In the genomic region with DNA sequence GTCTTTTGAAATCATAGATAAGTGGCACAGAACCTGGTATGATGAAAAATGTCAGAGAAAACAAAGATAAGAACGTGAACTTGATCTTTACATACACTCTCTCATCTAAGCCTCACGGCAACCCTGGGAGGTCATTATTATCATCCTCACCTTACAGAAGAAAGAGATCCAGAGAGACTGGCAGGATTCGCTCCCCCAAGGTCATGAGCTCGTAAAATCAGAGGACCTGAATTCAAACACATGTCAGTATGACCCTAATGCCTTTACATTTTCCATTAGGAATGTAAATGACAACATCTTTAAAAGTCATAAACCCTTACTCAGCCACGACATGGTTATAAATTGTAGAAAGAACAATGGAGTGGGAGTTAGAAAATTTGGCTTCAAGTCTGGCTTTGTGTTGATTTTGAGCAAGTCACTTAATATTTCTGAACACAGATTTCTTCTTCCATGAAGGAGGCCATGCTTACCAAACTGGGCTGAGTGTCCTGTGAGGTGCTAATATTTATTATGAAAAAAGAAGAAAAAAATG, we compare ENCODE assay signal across 24 cellular contexts. TPM values are rescaled to one million over a fixed set of nuclear protein-coding genes. Genes with fewer than 3 reads are reported as not detected.
DNase-seq lines count a peak whose midpoint lies in the region; ATAC-seq, FAIRE-seq and TF ChIP-seq lines count a peak whose summit lies in the region.
"Had no signal": no experiment of that assay in that cellular context is flagged by ENCODE, and none has a peak within 500 bp of the region (broad histone marks: within the 10 kb centered on the region; RNA-seq: fewer than 3 reads in every experiment).

No MANE protein-coding gene starts in this region.

- H3K4me2 ChIP-seq in A549 (peak overlapping the region; percentile 69), osteoblast (ENCODE audit: insufficient read depth, low read length) (no peak overlapping the region)

- H3K4me3 ChIP-seq in A549: no peak overlapping the region
- no peak overlapping the region for H3K4me3 ChIP-seq in HAP-1
- no peak overlapping the region for H3K4me3 ChIP-seq in osteoblast (ENCODE audit: insufficient read depth, low read length)
- H3K4me3 ChIP-seq: vagina had no signal

- H3K27me3 ChIP-seq in HAP-1 (ENCODE audit: low read depth) (no peaks in the 10 kb centered on the region), osteoblast (ENCODE audit: insufficient read depth, low read length) (no peaks in the 10 kb centered on the region)
- H3K27me3 ChIP-seq: vagina had no signal

- POLR2A ChIA-PET in A549 (lab: Yijun Ruan, JAX): no interaction called here

- H3K36me3 ChIP-seq in HAP-1 (replicated peaks) (no peaks in the 10 kb centered on the region), osteoblast (ENCODE audit: insufficient read depth, low read length) (no peaks in the 10 kb centered on the region)
- H3K36me3 ChIP-seq: vagina had no signal

- TF ChIP-seq CTCF in A549 (IDR thresholded peaks at IDR 0.05): no peak
- TF ChIP-seq CTCF in osteoblast (IDR thresholded peaks at IDR 0.05; ENCODE audit: extremely low read depth, low read depth, low read length): no peak

- no peak for DNase-seq in A549 (ENCODE audit: low read depth in 1 of 2, low spot score in 1 of 2)
- DNase-seq in HAP-1 (ENCODE audit: low spot score in 2 of 2): peak; percentile 24 to 55
- DNase-seq in osteoblast (ENCODE audit: insufficient read length, low spot score, missing footprints): no peak
- DNase-seq: activated B cell treated with CpG ODN at 0.5 μM for 24 hours; activated CD4-positive, alpha-beta memory T cell treated with anti-CD3 and anti-CD28 coated beads, Interleukin-2, amount 10 ng/mL, durations not matched to agents 7 days and 5 days; activated naive CD4-positive, alpha-beta T cell treated with anti-CD3 and anti-CD28 coated beads for 36 hours; activated T-cell treated with anti-CD3 and anti-CD28 coated beads, Interleukin-2, amount 50 U/mL, for 4 hours; anterior cingulate cortex; DMS 273 treated with DMSO at 0.1 percent for 48 hours; erythroblast; foreskin melanocyte; HCEC 1CT; KG1; kidney; NCI-H146; NCI-H2171 treated with DMSO at 0.1 percent for 48 hours; NCI-H69; right cardiac atrium; T-helper 9 cell had no signal

- H3K27ac ChIP-seq in A549 (peak overlapping the region; percentile 58 to 65; a peak in 3 of 6 replicates), cingulate gyrus (ENCODE audit: low read depth, low read length) (peak overlapping the region; percentile 91), osteoblast (ENCODE audit: low read depth, low read length) (peak overlapping the region; percentile 68)
- H3K27ac ChIP-seq: vagina had no signal

- ATAC-seq in A549 (no peak), GM19351 (IDR thresholded peaks at IDR 0.05; ENCODE audit: unreplicated experiment) (no peak), GM18870 (IDR thresholded peaks at IDR 0.05; ENCODE audit: unreplicated experiment) (no peak), HG02571 (IDR thresholded peaks at IDR 0.05; ENCODE audit: unreplicated experiment) (no peak)
- ATAC-seq: activated T-cell treated with anti-CD3 and anti-CD28 coated beads, Interleukin-2, amount 50 U/mL, for 4 hours; right cardiac atrium had no signal

- TF ChIP-seq POLR2A in A549 (IDR thresholded peaks at IDR 0.05; ENCODE audit: low read length): no peak

- H3K9me3 ChIP-seq in A549 (no peaks in the 10 kb centered on the region), HAP-1 (no peaks in the 10 kb centered on the region), osteoblast (ENCODE audit: low read depth, low read length) (no peaks in the 10 kb centered on the region)
- H3K9me3 ChIP-seq: vagina had no signal

- no peak overlapping the region for H2AFZ ChIP-seq in osteoblast (ENCODE audit: low read length)

- no peak for TF ChIP-seq EP300 in A549 (IDR thresholded peaks at IDR 0.05)

- CTCF ChIA-PET in A549 (lab: Yijun Ruan, JAX): interaction anchor here (0.7 to 1.4 kb wide), 4 partner anchors 10 to 27 kb away, joined by 3 read pairs; no protein-coding TSS in a partner anchor

- FAIRE-seq in A549 (lab: Jason Lieb, UNC): no peak
- FAIRE-seq: kidney had no signal

- in situ Hi-C loops in HAP-1 (cut with MboI; ENCODE audit: low sequenced_read_pairs): no loop called here

- peaks cover 92% of the 10 kb centered on the region for H3K79me2 ChIP-seq in osteoblast (ENCODE audit: insufficient read depth, low read length)

- WGBS in A549 (ENCODE audit: missing lambda C conversion rate): 69% methylated on average over 5 of the region's 5 CpGs

- peaks cover 81% of the 10 kb centered on the region for H3K4me1 ChIP-seq in A549
- peaks cover 15% of the 10 kb centered on the region for H3K4me1 ChIP-seq in HAP-1
- H3K4me1 ChIP-seq in osteoblast (ENCODE audit: insufficient read depth, low read length): peaks cover 86% of the 10 kb centered on the region

- H4K20me1 ChIP-seq in osteoblast (ENCODE audit: insufficient read depth, low read length): peaks cover 27% of the 10 kb centered on the region

- TF ChIP-seq RAD21 in A549 (conservative IDR thresholded peaks at IDR 0.05 in 1 of 2, IDR thresholded peaks at IDR 0.05 in 1 of 2): no peak

TF ChIP-seq in A549, 52 proteins besides CTCF, POLR2A, EP300 and RAD21:
- TF ChIP-seq GATA3 (IDR thresholded peaks at IDR 0.05; ENCODE audit: borderline replicate concordance): no peak
- no peak for TF ChIP-seq JUN (IDR thresholded peaks at IDR 0.05)
- TF ChIP-seq MYC (IDR thresholded peaks at IDR 0.05; ENCODE audit: borderline replicate concordance, low read length): no peak
- TF ChIP-seq, protein P1, sequence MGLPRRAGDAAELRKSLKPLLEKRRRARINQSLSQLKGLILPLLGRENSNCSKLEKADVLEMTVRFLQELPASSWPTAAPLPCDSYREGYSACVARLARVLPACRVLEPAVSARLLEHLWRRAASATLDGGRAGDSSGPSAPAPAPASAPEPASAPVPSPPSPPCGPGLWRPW (IDR thresholded peaks at IDR 0.05): no peak
- TF ChIP-seq RARB (CRISPR knock-in tag; IDR thresholded peaks at IDR 0.05): no peak

RNA-seq across cellular contexts. Expression of a gene that starts 35.9 kb away (rescaled TPM):
- polyA plus RNA-seq in A549 (2011; rRNA removed) (12.1 and 16.3 TPM in 2 replicates), A549 (2017; fragmentation: RNase III; extraction: RNeasy Plus Mini Kit Qiagen cat#74134 plus additional on column Dnase treatment) (10.5 to 13.1 TPM (median 11.3 TPM) in 3 replicates)
- 10.1 and 13.5 TPM in 2 replicates for polyA plus RNA-seq in A549 (2012; cell fraction: cytosol; rRNA removed)
- 9.9 and 11.2 TPM in 2 replicates for polyA plus RNA-seq in A549 (2012; cell fraction: nucleus; rRNA removed)
- 32.7 and 34.1 TPM in 2 replicates for polyA minus RNA-seq in A549 (2011; rRNA and poly(A)+ RNA removed)
- 12.7 and 13.3 TPM in 2 replicates for total RNA-seq in osteoblast

Comparison
In these comparisons a context has a peak if more than half of its experiments do, and no peak if none do; other contexts are left out.
1. DNase-seq: peak in HAP-1 (2 of 2); none in A549 (0 of 2) and osteoblast (single experiment).
2. Peak in every context shown above with its lines, with median percentiles within 50 percentile points of each other: H3K27ac ChIP-seq.